Comparison of ENCODE assay signal across 22 cellular contexts in genomic region chr7:42471573-42472174, GRCh38.
DNase-seq lines count a peak whose midpoint lies in the region; ATAC-seq, FAIRE-seq and TF ChIP-seq lines count a peak whose summit lies in the region.
"Had no signal": no experiment of that assay in that cellular context is flagged by ENCODE, and none has a peak within 500 bp of the region (broad histone marks: within the 10 kb centered on the region; RNA-seq: fewer than 3 reads in every experiment).

No MANE protein-coding gene starts in this region.

- H3K4me2 ChIP-seq in K562 (ENCODE audit: insufficient read depth, low read length), result no peak overlapping the region
- H3K4me2 ChIP-seq: GM23338, neural progenitor cell had no signal

- H3K9me1 ChIP-seq in K562 (ENCODE audit: control insufficient read depth, insufficient read depth, low read length), result no peaks in the 10 kb centered on the region

- peaks cover 2 to 4% of the 10 kb centered on the region in 2 donors for H3K36me3 Mint-ChIP-seq in activated T-cell treated with anti-CD3 and anti-CD28 coated beads, Interleukin-2, amount 50 U/mL, for 72 hours (ENCODE audit: insufficient read depth in 2 of 2)
- no peaks in the 10 kb centered on the region for H3K36me3 Mint-ChIP-seq in stimulated activated naive CD8-positive, alpha-beta T cell treated with anti-CD3 and anti-CD28 coated beads, Interleukin-15, Interleukin-2, amounts not matched to agents 100 ng/mL and 50 ng/mL, for 24 hours (ENCODE audit: low read depth)
- H3K36me3 Mint-ChIP-seq: IgD-negative memory B cell, neural progenitor cell had no signal

- H3K9ac ChIP-seq in K562 (ENCODE audit: insufficient read depth in 1 of 2, low read depth in 2 of 2, low read length in 2 of 2), result no peak overlapping the region
- H3K9ac ChIP-seq: neural progenitor cell had no signal

- H3K4me3 ChIP-seq in K562 (no peak overlapping the region), BE2C (ENCODE audit: low read depth, low read length) (no peak overlapping the region)
- H3K4me3 ChIP-seq: GM23338, left lung, neural progenitor cell had no signal

- TF ChIP-seq RAD21 in K562 (CRISPR knock-in tag; conservative IDR thresholded peaks at IDR 0.05 in 1 of 2, IDR thresholded peaks at IDR 0.05 in 1 of 2), result no peak

- ATAC-seq in activated T-cell treated with anti-CD3 and anti-CD28 coated beads, Interleukin-2, amount 50 U/mL, for 72 hours (replicated peaks in 1 of 2), result peak; percentile 71 to 79
- ATAC-seq in HG02852 (IDR thresholded peaks at IDR 0.05; ENCODE audit: unreplicated experiment) (peak; percentile 57), K562 (no peak), HG02678 (IDR thresholded peaks at IDR 0.05; ENCODE audit: unreplicated experiment) (no peak)
- ATAC-seq: GM23338, left lung, Panc1 had no signal

- in situ Hi-C loops in K562 (cut with MboI), result no loop called here

- no peaks in the 10 kb centered on the region for H3K9me3 ChIP-seq in K562 (replicated peaks; ENCODE audit: control insufficient read depth, insufficient read depth, low read depth, low read length)
- no peaks in the 10 kb centered on the region for H3K9me3 ChIP-seq in BE2C
- H3K9me3 ChIP-seq: left lung had no signal

- H3K27ac Mint-ChIP-seq in activated T-cell treated with anti-CD3 and anti-CD28 coated beads, Interleukin-2, amount 50 U/mL, for 72 hours, result peak overlapping the region; percentile 30
- peak overlapping the region; percentile 16 for H3K27ac Mint-ChIP-seq in stimulated activated naive CD8-positive, alpha-beta T cell treated with anti-CD3 and anti-CD28 coated beads, Interleukin-15, Interleukin-2, amounts not matched to agents 100 ng/mL and 50 ng/mL, for 24 hours
- H3K27ac Mint-ChIP-seq: activated T-helper 2 cell treated with anti-CD3 and anti-CD28 coated beads, Interferon-gamma antibody, Interleukin-2, Interleukin-4, amounts not matched to agents 10 μg/mL and 5 μg/mL and 100 μg/mL, durations not matched to agents 14 hours and 24 hours and 36 hours; CD4-positive, alpha-beta T cell; GM23338; IgD-negative memory B cell; neural progenitor cell had no signal

- FAIRE-seq in K562 (lab: Jason Lieb, UNC) (no peak), urothelium cell line (lab: Jason Lieb, UNC) (no peak)
- FAIRE-seq: GM12892, small intestine had no signal

- no peak for TF ChIP-seq POLR2A in K562 (conservative IDR thresholded peaks at IDR 0.05)

- no TSS peak for BruUV-seq in K562 (replicated peaks; lab: Mats Ljungman, UMichigan)

- H3K36me3 ChIP-seq in K562 (ENCODE audit: control insufficient read depth, insufficient read depth, low read length), result no peaks in the 10 kb centered on the region
- H3K36me3 ChIP-seq in BE2C, result no peaks in the 10 kb centered on the region
- H3K36me3 ChIP-seq: left lung, neural progenitor cell had no signal

- POLR2A ChIA-PET in K562 (lab: Yijun Ruan, JAX), result no interaction called here

- no peak overlapping the region for H3K27ac ChIP-seq in K562 (ENCODE audit: extremely low read depth, low read depth, low read length)
- H3K27ac ChIP-seq: left lung, neural progenitor cell had no signal

- TF ChIP-seq CTCF in K562 (IDR thresholded peaks at IDR 0.05 in 2 of 3, conservative IDR thresholded peaks at IDR 0.05 in 1 of 3; ENCODE audit: insufficient read depth in 2 of 3, low read depth in 1 of 3, low read length in 3 of 3) (no peak), BE2C (IDR thresholded peaks at IDR 0.05; ENCODE audit: low read depth, low read length) (no peak)

- H2AFZ ChIP-seq in K562 (ENCODE audit: low read depth, low read length), result no peak overlapping the region
- H2AFZ ChIP-seq: GM23338, neural progenitor cell had no signal

- no peak overlapping the region for H3K4me3 Mint-ChIP-seq in activated T-cell treated with anti-CD3 and anti-CD28 coated beads, Interleukin-2, amount 50 U/mL, for 72 hours
- no peak overlapping the region for H3K4me3 Mint-ChIP-seq in stimulated activated naive CD8-positive, alpha-beta T cell treated with anti-CD3 and anti-CD28 coated beads, Interleukin-15, Interleukin-2, amounts not matched to agents 100 ng/mL and 50 ng/mL, for 24 hours
- H3K4me3 Mint-ChIP-seq: CD4-positive, alpha-beta T cell; GM23338; IgD-negative memory B cell; neural progenitor cell had no signal

- peaks cover 7 to 8% of the 10 kb centered on the region in 2 donors for H3K9me3 Mint-ChIP-seq in activated T-cell treated with anti-CD3 and anti-CD28 coated beads, Interleukin-2, amount 50 U/mL, for 72 hours
- peaks cover 7% of the 10 kb centered on the region for H3K9me3 Mint-ChIP-seq in stimulated activated naive CD8-positive, alpha-beta T cell treated with anti-CD3 and anti-CD28 coated beads, Interleukin-15, Interleukin-2, amounts not matched to agents 100 ng/mL and 50 ng/mL, for 24 hours
- H3K9me3 Mint-ChIP-seq: GM23338 had no signal

- no peak for TF ChIP-seq EP300 in K562 (IDR thresholded peaks at IDR 0.05; ENCODE audit: low read length)

- H3K4me1 ChIP-seq in K562 (replicated peaks in 1 of 2; ENCODE audit: control insufficient read depth in 2 of 2, insufficient read depth in 2 of 2, low read length in 2 of 2) (no peaks in the 10 kb centered on the region), BE2C (no peaks in the 10 kb centered on the region)
- H3K4me1 ChIP-seq: left lung, neural progenitor cell had no signal

- CTCF ChIA-PET in K562 (lab: Yijun Ruan, JAX; ENCODE audit: low intra/inter-chr PET ratio), result no interaction called here

- H4K20me1 ChIP-seq in K562 (replicated peaks; ENCODE audit: control insufficient read depth, insufficient read depth, low read length), result no peaks in the 10 kb centered on the region

- H3K79me2 ChIP-seq in K562 (ENCODE audit: control insufficient read depth, insufficient read depth, low read length), result no peaks in the 10 kb centered on the region

- peaks cover 9% of the 10 kb centered on the region for H3K4me1 Mint-ChIP-seq in activated T-cell treated with anti-CD3 and anti-CD28 coated beads, Interleukin-2, amount 50 U/mL, for 72 hours (ENCODE audit: low read depth)
- peaks cover 9% of the 10 kb centered on the region for H3K4me1 Mint-ChIP-seq in stimulated activated naive CD8-positive, alpha-beta T cell treated with anti-CD3 and anti-CD28 coated beads, Interleukin-15, Interleukin-2, amounts not matched to agents 100 ng/mL and 50 ng/mL, for 24 hours (ENCODE audit: low read depth)
- H3K4me1 Mint-ChIP-seq: GM23338, IgD-negative memory B cell had no signal

- intact Hi-C loops in K562 (cut with micrococcal nuclease), result no loop called here

- H3K27me3 ChIP-seq in K562 (ENCODE audit: control insufficient read depth in 2 of 2, insufficient read depth in 2 of 2, low read length in 2 of 2) (no peaks in the 10 kb centered on the region; a peak in 1 of 5 replicates), BE2C (no peaks in the 10 kb centered on the region)
- H3K27me3 ChIP-seq: left lung, neural progenitor cell had no signal

- DNase-seq in activated T-cell treated with anti-CD3 and anti-CD28 coated beads, Interleukin-2, amount 50 U/mL, for 72 hours, result no peak
- no peak for DNase-seq in activated T-cell treated with anti-CD3 and anti-CD28 coated beads, Interleukin-2, amount 50 U/mL, for 48 hours
- DNase-seq in K562 (ENCODE audit: extremely low read depth in 1 of 4, low spot score in 3 of 4), result no peak
- DNase-seq in urothelium cell line (ENCODE audit: low spot score), result no peak
- DNase-seq in BE2C, result no peak
- DNase-seq: activated CD8-positive, alpha-beta memory T cell treated with anti-CD3 and anti-CD28 coated beads for 24 hours; caudate nucleus; CD4-positive, alpha-beta T cell; DMS153; left lung; NCI-H1694; small intestine; stimulated activated CD4-positive, alpha-beta T cell treated with anti-CD3 and anti-CD28 coated beads, Interleukin-4, amount 100 ng/mL, for 1 hour had no signal

- WGBS in K562 (ENCODE audit: insufficient coverage, low coverage, missing lambda C conversion rate), result 0% methylated on average over 3 of the region's 3 CpGs

- peaks cover 5% of the 10 kb centered on the region for H3K27me3 Mint-ChIP-seq in activated T-cell treated with anti-CD3 and anti-CD28 coated beads, Interleukin-2, amount 50 U/mL, for 72 hours (ENCODE audit: low read depth)
- H3K27me3 Mint-ChIP-seq in stimulated activated naive CD8-positive, alpha-beta T cell treated with anti-CD3 and anti-CD28 coated beads, Interleukin-15, Interleukin-2, amounts not matched to agents 100 ng/mL and 50 ng/mL, for 24 hours, result peaks cover 6% of the 10 kb centered on the region
- H3K27me3 Mint-ChIP-seq: CD4-positive, alpha-beta T cell; IgD-negative memory B cell had no signal

TF ChIP-seq in K562, 482 proteins besides CTCF, POLR2A, EP300 and RAD21 (continues in another document):
- TF ChIP-seq CUX1 (CRISPR knock-in tag; IDR thresholded peaks at IDR 0.05), result peak; percentile 92

Comparison
In these comparisons a context has a peak if more than half of its experiments do, and no peak if none do; other contexts are left out.
1. ATAC-seq: peak in activated T-cell treated with anti-CD3 and anti-CD28 coated beads, Interleukin-2, amount 50 U/mL, for 72 hours (2 of 2) and HG02852 (single experiment); none in K562 (single experiment) and HG02678 (single experiment).